8 cellular contexts compared by ENCODE assay signal in genomic region chr2:31170071-31170698, GRCh38. TPM values are rescaled to one million over a fixed set of nuclear protein-coding genes. Genes with fewer than 3 reads are reported as not detected.
DNase-seq lines count a peak whose midpoint lies in the region; ATAC-seq and TF ChIP-seq lines count a peak whose summit lies in the region.

No MANE protein-coding gene starts in this region.

- H3K4me2 ChIP-seq in mesendoderm (ENCODE audit: low read length): no peak overlapping the region

- no peak overlapping the region for H3K27ac Mint-ChIP-seq in activated CD4-positive, alpha-beta memory T cell treated with anti-CD3 and anti-CD28 coated beads for 36 hours
- H3K27ac Mint-ChIP-seq in endodermal cell: no peak overlapping the region

- intact Hi-C loops in activated CD4-positive, alpha-beta memory T cell treated with anti-CD3 and anti-CD28 coated beads for 36 hours (cut with micrococcal nuclease): loop anchor here (1.0 to 2.0 kb wide), 3 partner anchors 163 to 456 kb away; no protein-coding TSS in a partner anchor

- ATAC-seq in HG03135 (IDR thresholded peaks at IDR 0.05; ENCODE audit: unreplicated experiment): peak; percentile 79

- H3K79me1 ChIP-seq in mesendoderm (ENCODE audit: low read length): no peaks in the 10 kb centered on the region

- H2AK5ac ChIP-seq in mesendoderm (ENCODE audit: low read length): no peak overlapping the region

- no peak overlapping the region for H3K18ac ChIP-seq in mesendoderm (ENCODE audit: low read length)

- no peaks in the 10 kb centered on the region for H3K9me3 ChIP-seq in endodermal cell (ENCODE audit: control insufficient read depth, low read length)

- H2BK120ac ChIP-seq in mesendoderm (ENCODE audit: low read depth, low read length): no peak overlapping the region

- peaks cover 2% of the 10 kb centered on the region for H3K4me1 ChIP-seq in endodermal cell (ENCODE audit: control insufficient read depth, insufficient read depth, low read length)
- no peaks in the 10 kb centered on the region for H3K4me1 ChIP-seq in mesendoderm (ENCODE audit: control insufficient read depth, low read depth, low read length)

- H3K4me3 ChIP-seq in endodermal cell (ENCODE audit: low read length) (no peak overlapping the region), mesendoderm (ENCODE audit: low read length) (no peak overlapping the region)

- no peak overlapping the region for H3K9ac ChIP-seq in endodermal cell (ENCODE audit: extremely low read depth, low read length, poor library complexity, severe bottlenecking)
- H3K9ac ChIP-seq in mesendoderm (ENCODE audit: low read length): no peak overlapping the region

- H3K56ac ChIP-seq in mesendoderm (ENCODE audit: low read length): no peak overlapping the region

- H3K4ac ChIP-seq in mesendoderm (ENCODE audit: low read depth, low read length): no peak overlapping the region

- no peaks in the 10 kb centered on the region for H3K36me3 Mint-ChIP-seq in activated CD4-positive, alpha-beta memory T cell treated with anti-CD3 and anti-CD28 coated beads for 36 hours
- no peaks in the 10 kb centered on the region for H3K36me3 Mint-ChIP-seq in endodermal cell (ENCODE audit: low read depth)

- no peaks in the 10 kb centered on the region for H3K9me3 Mint-ChIP-seq in activated CD4-positive, alpha-beta memory T cell treated with anti-CD3 and anti-CD28 coated beads for 36 hours
- H3K9me3 Mint-ChIP-seq in endodermal cell: no peaks in the 10 kb centered on the region

- POLR2A ChIA-PET in activated CD4-positive, alpha-beta memory T cell treated with anti-CD3 and anti-CD28 coated beads for 36 hours (lab: Charles Lee): no interaction called here

- no peak overlapping the region for H3K23ac ChIP-seq in mesendoderm (ENCODE audit: low read length)

- no peak overlapping the region for H3K27ac ChIP-seq in endodermal cell (ENCODE audit: low read depth, low read length)
- no peak overlapping the region for H3K27ac ChIP-seq in mesendoderm (ENCODE audit: low read depth, low read length)

- H2BK15ac ChIP-seq in mesendoderm (replicated peaks; ENCODE audit: low read depth): no peak overlapping the region

- H4K5ac ChIP-seq in mesendoderm (ENCODE audit: low read length): no peak overlapping the region

- no peak overlapping the region for H2BK5ac ChIP-seq in mesendoderm (ENCODE audit: low read length)

- 0 to 1% methylated on average over 3 to 4 of the region's 4 CpGs for WGBS in endodermal cell (ENCODE audit: insufficient coverage in 1 of 2, insufficient read length in 1 of 2), 2 experiments
- no CpG with 5 or more reads among the region's 4 CpGs for WGBS in mesendoderm (ENCODE audit: extremely low coverage, insufficient coverage, low lambda C conversion rate)

- no peaks in the 10 kb centered on the region for H3K27me3 Mint-ChIP-seq in activated CD4-positive, alpha-beta memory T cell treated with anti-CD3 and anti-CD28 coated beads for 36 hours
- peaks cover 80% of the 10 kb centered on the region for H3K27me3 Mint-ChIP-seq in endodermal cell (ENCODE audit: insufficient read depth)

- H3K4me3 Mint-ChIP-seq in activated CD4-positive, alpha-beta memory T cell treated with anti-CD3 and anti-CD28 coated beads for 36 hours: no peak overlapping the region
- no peak overlapping the region for H3K4me3 Mint-ChIP-seq in endodermal cell

- H3K27me3 ChIP-seq in endodermal cell (ENCODE audit: control insufficient read depth, insufficient read depth, low read length, poor library complexity, severe bottlenecking) (peaks cover 79% of the 10 kb centered on the region), mesendoderm (ENCODE audit: insufficient read depth, low read length, poor library complexity) (no peaks in the 10 kb centered on the region)

- no peaks in the 10 kb centered on the region for H3K79me2 ChIP-seq in mesendoderm (ENCODE audit: control insufficient read depth, insufficient read depth, low read length)

- peak; percentile 91 for TF ChIP-seq CTCF in GM12874 (IDR thresholded peaks at IDR 0.05; ENCODE audit: insufficient read depth, low read depth, low read length)
- TF ChIP-seq CTCF in endodermal cell (conservative IDR thresholded peaks at IDR 0.05): peak; percentile 98

- CTCF ChIA-PET in activated CD4-positive, alpha-beta memory T cell treated with anti-CD3 and anti-CD28 coated beads for 36 hours (lab: Charles Lee): interaction anchor here (0.6 to 6.3 kb wide), 39 partner anchors 8 to 1020 kb away, joined by 3 to 129 read pairs (median 4); partner anchors contain the start of genes CAPN13 and GALNT14

- DNase-seq in A172 (ENCODE audit: low spot score): peak; percentile 71
- peak; percentile 67 for DNase-seq in NCI-H345 (lab: John Stamatoyannopoulos, UW)
- peak; percentile 67 for DNase-seq in activated CD4-positive, alpha-beta memory T cell treated with anti-CD3 and anti-CD28 coated beads for 36 hours
- DNase-seq in endodermal cell: peak; percentile 86
- peak; percentile 83 for DNase-seq in mesendoderm
- DNase-seq in stimulated activated CD8-positive, alpha-beta memory T cell treated with anti-CD3 and anti-CD28 coated beads, Interleukin-7, amount 100 ng/mL, for 24 hours (ENCODE audit: low read depth): peak; percentile 19

- H3K4me1 Mint-ChIP-seq in activated CD4-positive, alpha-beta memory T cell treated with anti-CD3 and anti-CD28 coated beads for 36 hours (ENCODE audit: low read depth): no peaks in the 10 kb centered on the region
- H3K4me1 Mint-ChIP-seq in endodermal cell: no peaks in the 10 kb centered on the region

- H4K8ac ChIP-seq in mesendoderm (ENCODE audit: low read depth, low read length): no peak overlapping the region

- no peaks in the 10 kb centered on the region for H3K36me3 ChIP-seq in endodermal cell (ENCODE audit: control insufficient read depth, insufficient read depth, low read length)
- no peaks in the 10 kb centered on the region for H3K36me3 ChIP-seq in mesendoderm (ENCODE audit: control insufficient read depth, insufficient read depth, low read length)

RNA-seq across cellular contexts. Expression of gene GALNT14, which starts 31.9 kb away (rescaled TPM):
- total RNA-seq in A172 (2014; rRNA removed; shearing (Covaris generic)): not detected in 2 replicates
- under 1 TPM; 0.43 to 0.44 TPM for total RNA-seq in activated CD4-positive, alpha-beta memory T cell treated with anti-CD3 and anti-CD28 coated beads for 36 hours
- 1 to 10 TPM; 1.4 TPM for total RNA-seq in endodermal cell
- polyA plus RNA-seq in endodermal cell (2013, experiment 1 of 2): 3.1 TPM
- polyA plus RNA-seq in endodermal cell (2013, experiment 2 of 2): 2.3 TPM
- 5.6 TPM for polyA plus RNA-seq in mesendoderm (2013, experiment 1 of 2)
- 5.4 TPM for polyA plus RNA-seq in mesendoderm (2013, experiment 2 of 2)

RNA-seq across cellular contexts. Expression of gene CAPN14, which starts 47.1 kb away (rescaled TPM):
- not detected in 2 replicates for total RNA-seq in A172 (2014; rRNA removed; shearing (Covaris generic))
- under 1 TPM; 0.19 to 0.39 TPM for total RNA-seq in activated CD4-positive, alpha-beta memory T cell treated with anti-CD3 and anti-CD28 coated beads for 36 hours
- under 1 TPM; 0.31 to 0.40 TPM for total RNA-seq in endodermal cell
- 0.28 TPM for polyA plus RNA-seq in endodermal cell (2013, experiment 1 of 2)
- polyA plus RNA-seq in endodermal cell (2013, experiment 2 of 2): 0.41 TPM
- 0.10 TPM for polyA plus RNA-seq in mesendoderm (2013, experiment 1 of 2)
- polyA plus RNA-seq in mesendoderm (2013, experiment 2 of 2): 0.07 TPM

Comparison
In these comparisons a context has a peak if more than half of its experiments do, and no peak if none do; other contexts are left out.
1. DNase-seq: peak in every context shown above with its lines; median percentile 86 in endodermal cell; 83 in mesendoderm; 71 in A172; 67 in NCI-H345; 67 in activated CD4-positive, alpha-beta memory T cell treated with anti-CD3 and anti-CD28 coated beads for 36 hours; 19 in stimulated activated CD8-positive, alpha-beta memory T cell treated with anti-CD3 and anti-CD28 coated beads, Interleukin-7, amount 100 ng/mL, for 24 hours.